20 cellular contexts compared by ENCODE assay signal in the genomic region with DNA sequence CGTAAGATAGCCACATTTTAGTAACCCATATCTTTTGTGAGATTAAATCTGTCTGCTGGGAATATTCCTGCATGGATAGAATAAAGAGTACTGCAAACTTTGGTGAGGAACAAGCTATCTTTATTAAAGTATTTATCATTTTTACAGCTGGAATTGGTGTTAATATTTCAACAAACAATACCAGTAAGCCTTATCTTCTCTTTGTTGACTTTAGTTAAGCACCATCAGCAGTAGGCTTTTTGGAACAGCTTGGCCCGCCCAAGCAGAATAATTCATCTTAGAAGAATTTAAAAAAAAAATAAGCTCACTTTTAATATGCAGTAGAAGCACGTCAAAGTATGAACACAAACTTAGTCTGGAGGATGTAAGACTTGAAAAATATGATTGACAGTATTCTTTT.
DNase-seq lines count a peak whose midpoint lies in the region; TF ChIP-seq lines count a peak whose summit lies in the region.
"Had no signal": no experiment of that assay in that cellular context is flagged by ENCODE, and none has a peak within 500 bp of the region (broad histone marks: within the 10 kb centered on the region; RNA-seq: fewer than 3 reads in every experiment).

No MANE protein-coding gene starts in this region.

- peak; percentile 32 for DNase-seq in LHCN-M2 (ENCODE audit: low read depth)
- DNase-seq in astrocyte of the hippocampus (ENCODE audit: low read depth, low spot score), result peak; percentile 8
- DNase-seq in fibroblast of pulmonary artery (ENCODE audit: low read depth), result peak; percentile 67
- peak; percentile 31 for DNase-seq in non-pigmented ciliary epithelial cell (ENCODE audit: low read depth)
- no peak for DNase-seq in NCI-H69 (lab: John Stamatoyannopoulos, UW)
- DNase-seq in superior temporal gyrus (ENCODE audit: extremely low spot score), result no peak
- DNase-seq in DMS 273 treated with DMSO at 0.1 percent for 48 hours (lab: John Stamatoyannopoulos, UW), result no peak
- DNase-seq in HCEC 1CT, result no peak
- DNase-seq: Caco-2; CD4-positive, alpha-beta T cell; GOT3; KBM-7; NCI-H1417 treated with DMSO at 0.1 percent for 48 hours; NCI-H187 treated with DMSO at 0.1 percent for 48 hours; NCI-H345; NCI-H524 treated with DMSO at 0.1 percent for 48 hours; OCI-M1; SHP77 had no signal

- no peak for TF ChIP-seq CTCF in fibroblast of pulmonary artery (IDR thresholded peaks at IDR 0.05; ENCODE audit: low read length, missing control alignments)

- H3K4me3 ChIP-seq in fibroblast of pulmonary artery (replicated peaks; ENCODE audit: low read depth, low read length), result no peak overlapping the region
- H3K4me3 ChIP-seq: GM12878, SK-N-MC had no signal

Comparison
In these comparisons a context has a peak if more than half of its experiments do, and no peak if none do; other contexts are left out.
1. DNase-seq: peak in LHCN-M2 (single experiment), astrocyte of the hippocampus (single experiment), fibroblast of pulmonary artery (single experiment) and non-pigmented ciliary epithelial cell (single experiment); none in NCI-H69 (single experiment), superior temporal gyrus (single experiment), DMS 273 treated with DMSO at 0.1 percent for 48 hours (single experiment) and HCEC 1CT (single experiment).